Comparison of ENCODE assay signal across 12 cellular contexts in genomic region chr12:108297895-108298760, GRCh38. TPM values are rescaled to one million over a fixed set of nuclear protein-coding genes. Genes with fewer than 3 reads are reported as not detected.
A peak's percentile ranks its signal among the peaks of the same experiment; 100 is the strongest.
DNase-seq lines count a peak whose midpoint lies in the region; ATAC-seq, FAIRE-seq and TF ChIP-seq lines count a peak whose summit lies in the region.
"Had no signal": no experiment of that assay in that cellular context is flagged by ENCODE, and none has a peak within 500 bp of the region (broad histone marks: within the 10 kb centered on the region; RNA-seq: fewer than 3 reads in every experiment).

No MANE protein-coding gene starts in this region.

- peak overlapping the region; percentile 34 for H3K27ac ChIP-seq in CD4-positive, CD25-positive, alpha-beta regulatory T cell (ENCODE audit: insufficient read depth, low read length, poor library complexity, severe bottlenecking)
- H3K27ac ChIP-seq in prostate gland, result no peak overlapping the region

- peak in 1 of 3 donors; percentile 21 for DNase-seq in CD4-positive, CD25-positive, alpha-beta regulatory T cell
- DNase-seq in central memory CD8-positive, alpha-beta T cell (ENCODE audit: low spot score in 2 of 2), result no peak
- no peak for DNase-seq in H54 (ENCODE audit: insufficient read length, low spot score)
- DNase-seq in frontal cortex (ENCODE audit: low spot score in 2 of 2), result no peak
- no peak for DNase-seq in prostate gland (ENCODE audit: low spot score)
- DNase-seq: cortex of kidney, foreskin fibroblast, NCI-H774 had no signal

- peak in 1 of 2 donors; percentile 40 for ATAC-seq in CD4-positive, CD25-positive, alpha-beta regulatory T cell (ENCODE audit: low read depth in 2 of 2)
- ATAC-seq in GM18858 (IDR thresholded peaks at IDR 0.05; ENCODE audit: unreplicated experiment), result peak; percentile 57
- peak; percentile 79 for ATAC-seq in HG02973 (IDR thresholded peaks at IDR 0.05; ENCODE audit: unreplicated experiment)
- ATAC-seq in central memory CD8-positive, alpha-beta T cell (replicated peaks; ENCODE audit: extremely low read depth, poor library complexity, severe bottlenecking), result no peak
- ATAC-seq in GM21526 (IDR thresholded peaks at IDR 0.05; ENCODE audit: low FRiP score, unreplicated experiment), result no peak
- ATAC-seq: WTC11 had no signal

- H3K4me1 ChIP-seq in CD4-positive, CD25-positive, alpha-beta regulatory T cell (ENCODE audit: control insufficient read depth, insufficient read depth, low read length, poor library complexity, severe bottlenecking), result peaks cover 66% of the 10 kb centered on the region
- no peaks in the 10 kb centered on the region for H3K4me1 ChIP-seq in prostate gland (replicated peaks)

- H3K36me3 Mint-ChIP-seq in CD4-positive, CD25-positive, alpha-beta regulatory T cell, result no peaks in the 10 kb centered on the region
- H3K36me3 Mint-ChIP-seq in central memory CD8-positive, alpha-beta T cell (ENCODE audit: insufficient read depth), result peaks cover 4% of the 10 kb centered on the region
- H3K36me3 Mint-ChIP-seq: WTC11 had no signal

- H3K9me3 ChIP-seq in CD4-positive, CD25-positive, alpha-beta regulatory T cell (ENCODE audit: control insufficient read depth in 2 of 2, low read length in 2 of 2), result no peaks in the 10 kb centered on the region
- H3K9me3 ChIP-seq in prostate gland, result no peaks in the 10 kb centered on the region

- no peaks in the 10 kb centered on the region for H3K27me3 Mint-ChIP-seq in CD4-positive, CD25-positive, alpha-beta regulatory T cell
- no peaks in the 10 kb centered on the region for H3K27me3 Mint-ChIP-seq in central memory CD8-positive, alpha-beta T cell

- H3K9me3 Mint-ChIP-seq in CD4-positive, CD25-positive, alpha-beta regulatory T cell, result peaks cover 0 to 3% (median 0%) of the 10 kb centered on the region in 7 donors
- no peaks in the 10 kb centered on the region for H3K9me3 Mint-ChIP-seq in central memory CD8-positive, alpha-beta T cell

- no peaks in the 10 kb centered on the region for H3K36me3 ChIP-seq in CD4-positive, CD25-positive, alpha-beta regulatory T cell (ENCODE audit: control insufficient read depth, insufficient read depth, low read length)
- no peaks in the 10 kb centered on the region for H3K36me3 ChIP-seq in prostate gland

- H3K27ac Mint-ChIP-seq in CD4-positive, CD25-positive, alpha-beta regulatory T cell, result peak overlapping the region; percentile 61 to 92 (median 76)
- H3K27ac Mint-ChIP-seq in central memory CD8-positive, alpha-beta T cell (ENCODE audit: low read depth), result peak overlapping the region; percentile 83
- H3K27ac Mint-ChIP-seq: WTC11 had no signal

- peak overlapping the region in 2 of 4 donors; percentile 53 to 55 for H3K4me3 Mint-ChIP-seq in CD4-positive, CD25-positive, alpha-beta regulatory T cell
- peak overlapping the region; percentile 12 for H3K4me3 Mint-ChIP-seq in central memory CD8-positive, alpha-beta T cell
- H3K4me3 Mint-ChIP-seq: WTC11 had no signal

- TF ChIP-seq POLR2A in H54 (IDR thresholded peaks at IDR 0.05; ENCODE audit: low read depth, low read length) (no peak), prostate gland (IDR thresholded peaks at IDR 0.05) (no peak)

- H3K4me1 Mint-ChIP-seq in CD4-positive, CD25-positive, alpha-beta regulatory T cell, result peaks cover 7 to 83% (median 40%) of the 10 kb centered on the region in 4 donors
- H3K4me1 Mint-ChIP-seq in central memory CD8-positive, alpha-beta T cell, result peaks cover 65% of the 10 kb centered on the region

- FAIRE-seq in H54 (lab: Jason Lieb, UNC) (no peak), frontal cortex (lab: Jason Lieb, UNC) (no peak)

- WGBS in prostate gland, result 76% methylated on average over 6 of the region's 6 CpGs

- H3K27me3 ChIP-seq in CD4-positive, CD25-positive, alpha-beta regulatory T cell (ENCODE audit: control insufficient read depth, insufficient read depth, low read length), result no peaks in the 10 kb centered on the region
- H3K27me3 ChIP-seq in prostate gland (replicated peaks; ENCODE audit: insufficient read depth), result no peaks in the 10 kb centered on the region

- no peak overlapping the region for H3K4me3 ChIP-seq in CD4-positive, CD25-positive, alpha-beta regulatory T cell (ENCODE audit: low read depth, low read length)
- no peak overlapping the region for H3K4me3 ChIP-seq in prostate gland

- TF ChIP-seq CTCF in prostate gland (IDR thresholded peaks at IDR 0.05), result no peak

- intact Hi-C loops in prostate gland (cut with DNase I), result no loop called here

RNA-seq across cellular contexts. Expression of gene CMKLR1, which starts 41.0 kb away (rescaled TPM):
- 1.1 TPM for total RNA-seq in CD4-positive, CD25-positive, alpha-beta regulatory T cell
- polyA plus RNA-seq in CD4-positive, CD25-positive, alpha-beta regulatory T cell, result 1 to 10 TPM in 1 of 4 donors, under 1 TPM in 3; 0.18 to 1.6 (median 0.29) TPM
- total RNA-seq in frontal cortex (1.2 TPM), prostate gland (1 to 10 TPM; 3.3 to 9.1 TPM)

Comparison
In these comparisons a context has a peak if more than half of its experiments do, and no peak if none do; other contexts are left out.
1. ATAC-seq: peak in GM18858 (single experiment) and HG02973 (single experiment); none in central memory CD8-positive, alpha-beta T cell (single experiment) and GM21526 (single experiment).